19 cellular contexts compared by ENCODE assay signal in genomic region chr3:197303452-197303851, GRCh38. TPM values are rescaled to one million over a fixed set of nuclear protein-coding genes. Genes with fewer than 3 reads are reported as not detected.
DNase-seq lines count a peak whose midpoint lies in the region; ATAC-seq, FAIRE-seq and TF ChIP-seq lines count a peak whose summit lies in the region.
"Had no signal": no experiment of that assay in that cellular context is flagged by ENCODE, and none has a peak within 500 bp of the region (broad histone marks: within the 10 kb centered on the region; RNA-seq: fewer than 3 reads in every experiment).

No MANE protein-coding gene starts in this region.

- no peak overlapping the region for H3K18ac ChIP-seq in trophoblast cell (ENCODE audit: low read length)

- in situ Hi-C loops in K562 (cut with MboI) = no loop called here

- H3K9me3 Mint-ChIP-seq in Caco-2 (ENCODE audit: unreplicated experiment) = no peaks in the 10 kb centered on the region
- H3K9me3 Mint-ChIP-seq in activated CD4-positive, alpha-beta memory T cell treated with anti-CD3 and anti-CD28 coated beads for 36 hours = no peaks in the 10 kb centered on the region
- H3K9me3 Mint-ChIP-seq: CD4-positive, alpha-beta T cell; IgD-negative memory B cell had no signal

- no peaks in the 10 kb centered on the region for H3K79me2 ChIP-seq in K562 (ENCODE audit: control insufficient read depth, insufficient read depth, low read length)
- H3K79me2 ChIP-seq in trophoblast cell (ENCODE audit: control insufficient read depth, insufficient read depth, low read length, poor library complexity) = no peaks in the 10 kb centered on the region

- H4K8ac ChIP-seq in trophoblast cell (ENCODE audit: low read depth, low read length) = no peak overlapping the region

- H3K36me3 ChIP-seq in Caco-2 (ENCODE audit: control insufficient read depth, insufficient read depth, low read length) = no peaks in the 10 kb centered on the region
- H3K36me3 ChIP-seq in K562 (ENCODE audit: control insufficient read depth, insufficient read depth, low read length) = no peaks in the 10 kb centered on the region
- H3K36me3 ChIP-seq in trophoblast cell (ENCODE audit: control insufficient read depth in 1 of 2, insufficient read depth in 2 of 2, low read length in 2 of 2) = no peaks in the 10 kb centered on the region
- no peaks in the 10 kb centered on the region for H3K36me3 ChIP-seq in psoas muscle (ENCODE audit: insufficient read depth in 1 of 2, low read depth in 1 of 2)
- H3K36me3 ChIP-seq: HAP-1 had no signal

- H3K4me1 Mint-ChIP-seq in Caco-2 (ENCODE audit: low read depth, unreplicated experiment) = peaks cover 43% of the 10 kb centered on the region
- H3K4me1 Mint-ChIP-seq in activated CD4-positive, alpha-beta memory T cell treated with anti-CD3 and anti-CD28 coated beads for 36 hours (ENCODE audit: low read depth) = peaks cover 15% of the 10 kb centered on the region

- H3K27ac Mint-ChIP-seq in Caco-2 (ENCODE audit: unreplicated experiment) = peak overlapping the region; percentile 47
- H3K27ac Mint-ChIP-seq in activated CD4-positive, alpha-beta memory T cell treated with anti-CD3 and anti-CD28 coated beads for 36 hours = no peak overlapping the region
- H3K27ac Mint-ChIP-seq: CD4-positive, alpha-beta T cell had no signal

- ATAC-seq in K562 (no peak), psoas muscle (no peak)
- ATAC-seq in activated CD4-positive, CD25-positive, alpha-beta regulatory T cell treated with anti-CD3 and anti-CD28 coated beads, Interleukin-2, amount 50 U/mL, for 24 hours = no peak
- ATAC-seq: PC-3 had no signal

- H3K4me2 ChIP-seq in K562 (ENCODE audit: insufficient read depth, low read length) (peak overlapping the region; percentile 29), trophoblast cell (ENCODE audit: low read length) (no peak overlapping the region)

- H3K36me3 Mint-ChIP-seq in Caco-2 (ENCODE audit: insufficient read depth, unreplicated experiment) = peaks cover 20% of the 10 kb centered on the region
- H3K36me3 Mint-ChIP-seq in activated CD4-positive, alpha-beta memory T cell treated with anti-CD3 and anti-CD28 coated beads for 36 hours = no peaks in the 10 kb centered on the region

- no peak overlapping the region for H3K4me3 Mint-ChIP-seq in Caco-2 (ENCODE audit: unreplicated experiment)
- H3K4me3 Mint-ChIP-seq in activated CD4-positive, alpha-beta memory T cell treated with anti-CD3 and anti-CD28 coated beads for 36 hours = no peak overlapping the region
- H3K4me3 Mint-ChIP-seq: CD4-positive, alpha-beta T cell; IgD-negative memory B cell had no signal

- peaks cover 8% of the 10 kb centered on the region for H3K79me1 ChIP-seq in trophoblast cell (ENCODE audit: low read length)

- no peak overlapping the region for H2AK5ac ChIP-seq in trophoblast cell (ENCODE audit: low read length)

- no peak overlapping the region for H3K23ac ChIP-seq in trophoblast cell (ENCODE audit: low read length)

- no peaks in the 10 kb centered on the region for H3K9me1 ChIP-seq in K562 (ENCODE audit: control insufficient read depth, insufficient read depth, low read length)

- H3K9me3 ChIP-seq in Caco-2 = no peaks in the 10 kb centered on the region
- no peaks in the 10 kb centered on the region for H3K9me3 ChIP-seq in K562 (replicated peaks; ENCODE audit: control insufficient read depth, insufficient read depth, low read depth, low read length)
- no peaks in the 10 kb centered on the region for H3K9me3 ChIP-seq in trophoblast cell (ENCODE audit: insufficient read depth, low read depth, low read length)
- H3K9me3 ChIP-seq in psoas muscle = no peaks in the 10 kb centered on the region
- H3K9me3 ChIP-seq: HAP-1 had no signal

- H3K27ac ChIP-seq in K562 (ENCODE audit: extremely low read depth, low read depth, low read length) (no peak overlapping the region), trophoblast cell (ENCODE audit: low read depth, low read length) (no peak overlapping the region), psoas muscle (no peak overlapping the region)

- H4K12ac ChIP-seq in trophoblast cell (ENCODE audit: low read depth, low read length) = no peak overlapping the region

- no peak for FAIRE-seq in K562 (lab: Jason Lieb, UNC)

- no peak for DNase-seq in Caco-2
- DNase-seq in K562 (ENCODE audit: extremely low read depth in 1 of 4, low spot score in 3 of 4) = no peak
- peak; percentile 68 for DNase-seq in globus pallidus (ENCODE audit: low spot score)
- DNase-seq in trophoblast cell = no peak
- DNase-seq in psoas muscle = no peak
- DNase-seq in activated CD4-positive, alpha-beta memory T cell treated with anti-CD3 and anti-CD28 coated beads for 36 hours = no peak
- no peak for DNase-seq in effector CD4-positive, alpha-beta T cell
- DNase-seq: AML-193; Calu3; CD4-positive, alpha-beta T cell; DMS53; NCI-H1417; NCI-H1930; NCI-H2171; NCI-H446 had no signal

- 18% methylated on average over 6 of the region's 6 CpGs for WGBS in K562 (ENCODE audit: insufficient coverage, low coverage, missing lambda C conversion rate)
- WGBS in trophoblast cell (ENCODE audit: extremely low coverage, insufficient coverage, insufficient read length) = no CpG with 5 or more reads among the region's 6 CpGs
- WGBS in psoas muscle, 3 donors = 74 to 81% (median 76%) methylated on average over 6 of the region's 6 CpGs

- H2BK12ac ChIP-seq in trophoblast cell (ENCODE audit: low read length) = peak overlapping the region; percentile 80

- H3K4me3 ChIP-seq in Caco-2 (ENCODE audit: low read depth, low read length) = no peak overlapping the region
- H3K4me3 ChIP-seq in K562 = no peak overlapping the region
- H3K4me3 ChIP-seq in trophoblast cell (ENCODE audit: low read depth, low read length) = no peak overlapping the region
- no peak overlapping the region for H3K4me3 ChIP-seq in psoas muscle
- H3K4me3 ChIP-seq: HAP-1 had no signal

- no peak for TF ChIP-seq EP300 in K562 (IDR thresholded peaks at IDR 0.05; ENCODE audit: low read length)

- CTCF ChIA-PET in Caco-2 (lab: Charles Lee) = no interaction called here
- CTCF ChIA-PET in K562 (lab: Yijun Ruan, JAX; ENCODE audit: low intra/inter-chr PET ratio) = no interaction called here
- CTCF ChIA-PET in activated CD4-positive, alpha-beta memory T cell treated with anti-CD3 and anti-CD28 coated beads for 36 hours (lab: Charles Lee) = no interaction called here

- no peak overlapping the region for H3K4ac ChIP-seq in trophoblast cell (ENCODE audit: low read depth, low read length)

- intact Hi-C loops in Caco-2 (cut with micrococcal nuclease; ENCODE audit: unreplicated experiment) (no loop called here), K562 (cut with micrococcal nuclease) (no loop called here), psoas muscle (cut with DNase I) (no loop called here)
- intact Hi-C loops in activated CD4-positive, alpha-beta memory T cell treated with anti-CD3 and anti-CD28 coated beads for 36 hours (cut with micrococcal nuclease) = no loop called here

- TF ChIP-seq POLR2A in K562 (conservative IDR thresholded peaks at IDR 0.05) = no peak

- TF ChIP-seq CTCF in Caco-2 (IDR thresholded peaks at IDR 0.05; ENCODE audit: insufficient read depth in 1 of 2, low read depth in 1 of 2, low read length in 1 of 2, severe bottlenecking in 1 of 2, unreplicated experiment in 1 of 2) = no peak
- no peak for TF ChIP-seq CTCF in K562 (IDR thresholded peaks at IDR 0.05 in 2 of 3, conservative IDR thresholded peaks at IDR 0.05 in 1 of 3; ENCODE audit: insufficient read depth in 2 of 3, low read depth in 1 of 3, low read length in 3 of 3)
- no peak for TF ChIP-seq CTCF in psoas muscle (IDR thresholded peaks at IDR 0.05)

- no TSS peak for BruUV-seq in Caco-2 (replicated peaks; lab: Mats Ljungman, UMichigan)
- no TSS peak for BruUV-seq in K562 (replicated peaks; lab: Mats Ljungman, UMichigan)

- H3K9ac ChIP-seq in K562 (ENCODE audit: insufficient read depth in 1 of 2, low read depth in 2 of 2, low read length in 2 of 2) (no peak overlapping the region; a peak in 1 of 4 replicates), trophoblast cell (ENCODE audit: low read length) (no peak overlapping the region)

- H2BK5ac ChIP-seq in trophoblast cell (ENCODE audit: low read depth, low read length, poor library complexity) = peak overlapping the region; percentile 53

- no peak for TF ChIP-seq RAD21 in K562 (CRISPR knock-in tag; conservative IDR thresholded peaks at IDR 0.05 in 1 of 2, IDR thresholded peaks at IDR 0.05 in 1 of 2)

- H3K14ac ChIP-seq in trophoblast cell (ENCODE audit: low read length) = no peak overlapping the region

- H2AFZ ChIP-seq in K562 (ENCODE audit: low read depth, low read length) (peak overlapping the region; percentile 42), trophoblast cell (ENCODE audit: insufficient read depth, low read length, poor library complexity) (no peak overlapping the region)

- no peaks in the 10 kb centered on the region for H4K20me1 ChIP-seq in K562 (replicated peaks; ENCODE audit: control insufficient read depth, insufficient read depth, low read length)

- no peaks in the 10 kb centered on the region for H3K27me3 ChIP-seq in Caco-2 (replicated peaks; ENCODE audit: control insufficient read depth, insufficient read depth, low read length)
- no peaks in the 10 kb centered on the region for H3K27me3 ChIP-seq in K562 (ENCODE audit: control insufficient read depth in 2 of 2, insufficient read depth in 2 of 2, low read length in 2 of 2)
- no peaks in the 10 kb centered on the region for H3K27me3 ChIP-seq in trophoblast cell (ENCODE audit: insufficient read depth, low read length)
- no peaks in the 10 kb centered on the region for H3K27me3 ChIP-seq in psoas muscle (ENCODE audit: insufficient read depth in 3 of 3, low read length in 2 of 3)

- no peaks in the 10 kb centered on the region for H3K27me3 Mint-ChIP-seq in Caco-2 (ENCODE audit: insufficient read depth, unreplicated experiment)
- peaks cover 30% of the 10 kb centered on the region for H3K27me3 Mint-ChIP-seq in activated CD4-positive, alpha-beta memory T cell treated with anti-CD3 and anti-CD28 coated beads for 36 hours

- H3K4me1 ChIP-seq in Caco-2 (peaks cover 39% of the 10 kb centered on the region), K562 (replicated peaks in 1 of 2; ENCODE audit: control insufficient read depth in 2 of 2, insufficient read depth in 2 of 2, low read length in 2 of 2) (peaks cover 10 to 27% of the 10 kb centered on the region in 2 experiments; a peak in 4 of 5 replicates), trophoblast cell (ENCODE audit: control insufficient read depth in 1 of 2, insufficient read depth in 2 of 2, low read length in 2 of 2) (peaks cover 4 to 18% of the 10 kb centered on the region in 2 experiments), psoas muscle (peaks cover 2% of the 10 kb centered on the region)

- POLR2A ChIA-PET in Caco-2 (lab: Charles Lee) = no interaction called here
- POLR2A ChIA-PET in K562 (lab: Yijun Ruan, JAX) = interaction anchor here (0.9 to 1.5 kb wide), 2 partner anchors 9 to 14 kb away, joined by 3 to 4 read pairs; no protein-coding TSS in a partner anchor
- POLR2A ChIA-PET in activated CD4-positive, alpha-beta memory T cell treated with anti-CD3 and anti-CD28 coated beads for 36 hours (lab: Charles Lee) = interaction anchor here (1.0 kb wide), 1 partner anchor 47 kb away, joined by 3 read pairs; no protein-coding TSS in a partner anchor

- H4K91ac ChIP-seq in trophoblast cell (ENCODE audit: low read depth, low read length) = no peak overlapping the region

- H2BK120ac ChIP-seq in trophoblast cell (ENCODE audit: insufficient read depth, low read length, poor library complexity) = peak overlapping the region; percentile 55

RNA-seq across cellular contexts. Expression of gene DLG1, which starts 5.0 kb away (rescaled TPM):
- total RNA-seq in Caco-2 (2022) (167 and 170 TPM in 2 replicates), K562 (2014; rRNA removed) (36.3 and 39.4 TPM in 2 replicates), K562 (2014; rRNA removed; fragmentation: Illumina TruSeq; extraction: Trizol) (49.1 and 55.6 TPM in 2 replicates), K562 (2015; rRNA removed; fragmentation: Illumina TruSeq; extraction: Trizol) (43.5 and 48.4 TPM in 2 replicates), K562 (2021) (55.7 and 57.5 TPM in 2 replicates), psoas muscle (10 to 100 TPM; 51.3 to 57.6 (median 52.8) TPM)
- total RNA-seq in K562 (2011; cell fraction: chromatin; rRNA removed; ENCODE audit: low replicate concordance) = 141 and 293 TPM in 2 replicates
- 38.2 and 46.8 TPM in 2 replicates for total RNA-seq in K562 (2011; cell fraction: nucleolus; rRNA removed)
- total RNA-seq in K562 (2011; cell fraction: nucleoplasm; rRNA removed) = 84.2 and 109 TPM in 2 replicates
- polyA plus RNA-seq in K562 (2011; rRNA removed) (38.9 and 43.6 TPM in 2 replicates), K562 (2014; fragmentation: Illumina TruSeq; extraction: Trizol) (51.4 and 63.5 TPM in 2 replicates), K562 (2014; fragmentation: Nextera tagmentation; extraction: Ambion mirVana) (10 to 100 TPM in 1 of 2 experiments, 1 to 10 TPM in 1; 9.4 to 13.4 TPM), K562 (2014; rRNA removed) (30.8 and 31.0 TPM in 2 replicates), psoas muscle (10 to 100 TPM; 16.1 to 42.8 (median 21.6) TPM)
- 8.7 and 13.6 TPM in 2 replicates for polyA plus RNA-seq in K562 (2011; cell fraction: cytosol; rRNA removed)
- polyA plus RNA-seq in K562 (2011; cell fraction: nucleus; rRNA removed) = 49.2 and 58.1 TPM in 2 replicates
- polyA plus RNA-seq in K562 (2012) = 35.9 and 42.5 TPM in 2 replicates
- 66.5 and 99.3 TPM in 2 replicates for polyA minus RNA-seq in K562 (2011; rRNA and poly(A)+ RNA removed)
- polyA minus RNA-seq in K562 (2011; cell fraction: cytosol; rRNA and poly(A)+ RNA removed) = 19.7 and 21.1 TPM in 2 replicates
- 61.9 and 105 TPM in 2 replicates for polyA minus RNA-seq in K562 (2011; cell fraction: nucleus; rRNA and poly(A)+ RNA removed)
- 38.6 and 38.9 TPM in 2 replicates for polyA plus RNA-seq in trophoblast cell (2013)
- total RNA-seq in activated CD4-positive, alpha-beta memory T cell treated with anti-CD3 and anti-CD28 coated beads for 36 hours = 10 to 100 TPM; 52.6 to 53.3 TPM
